In genomic region chr20:17959257-17959627, GRCh38 we compare ENCODE assay signal across 8 cellular contexts. TPM values are rescaled to one million over a fixed set of nuclear protein-coding genes. Genes with fewer than 3 reads are reported as not detected.
DNase-seq lines count a peak whose midpoint lies in the region; ATAC-seq and TF ChIP-seq lines count a peak whose summit lies in the region.

No MANE protein-coding gene starts in this region.

- H3K4me1 ChIP-seq in OCI-LY1 (ENCODE audit: insufficient read depth, low read length, severe bottlenecking) (peaks cover 84% of the 10 kb centered on the region), esophagus muscularis mucosa (peaks cover 63 to 92% (median 88%) of the 10 kb centered on the region in 4 donors)

- H3K36me3 ChIP-seq in OCI-LY1 (ENCODE audit: insufficient read depth, low read length) (peaks cover 97% of the 10 kb centered on the region), esophagus muscularis mucosa (peaks cover 0 to 21% (median 13%) of the 10 kb centered on the region in 4 donors)

- peak overlapping the region; percentile 95 for H3K4me3 Mint-ChIP-seq in stimulated activated effector memory CD8-positive, alpha-beta T cell treated with anti-CD3 and anti-CD28 coated beads, Interleukin-12 subunit alpha, Interleukin-12 subunit beta, amount 100 ng/mL, for 72 hours

- no peak for TF ChIP-seq POLR2A in esophagus muscularis mucosa (IDR thresholded peaks at IDR 0.05; ENCODE audit: low read depth)

- H3K27me3 ChIP-seq in OCI-LY1 (ENCODE audit: insufficient read depth, low read length) (no peaks in the 10 kb centered on the region), esophagus muscularis mucosa (no peaks in the 10 kb centered on the region)

- peak; percentile 33 to 48 for ATAC-seq in activated CD4-positive, CD25-positive, alpha-beta regulatory T cell treated with anti-CD3 and anti-CD28 coated beads, Interleukin-2, amount 50 U/mL, for 24 hours
- no peak for ATAC-seq in stimulated activated effector memory CD8-positive, alpha-beta T cell treated with anti-CD3 and anti-CD28 coated beads, Interleukin-12 subunit alpha, Interleukin-12 subunit beta, amount 100 ng/mL, for 72 hours
- no peak for ATAC-seq in GM18861 (IDR thresholded peaks at IDR 0.05; ENCODE audit: unreplicated experiment)
- no peak for ATAC-seq in GM18873 (IDR thresholded peaks at IDR 0.05; ENCODE audit: low FRiP score, unreplicated experiment)

- 86% methylated on average over 5 of the region's 5 CpGs for WGBS in esophagus muscularis mucosa

- H3K9me3 Mint-ChIP-seq in stimulated activated effector memory CD8-positive, alpha-beta T cell treated with anti-CD3 and anti-CD28 coated beads, Interleukin-12 subunit alpha, Interleukin-12 subunit beta, amount 100 ng/mL, for 72 hours = no peaks in the 10 kb centered on the region

- no peak overlapping the region for H2AFZ ChIP-seq in OCI-LY1 (ENCODE audit: low read length)

- H3K36me3 Mint-ChIP-seq in stimulated activated effector memory CD8-positive, alpha-beta T cell treated with anti-CD3 and anti-CD28 coated beads, Interleukin-12 subunit alpha, Interleukin-12 subunit beta, amount 100 ng/mL, for 72 hours = peaks cover 100% of the 10 kb centered on the region

- H3K27ac ChIP-seq in OCI-LY1 (ENCODE audit: low read depth, low read length, poor library complexity, severe bottlenecking) (no peak overlapping the region), esophagus muscularis mucosa (replicated peaks in 1 of 4) (peak overlapping the region; percentile 70 to 79 (median 76))

- no peak overlapping the region for H3K9ac ChIP-seq in OCI-LY1 (ENCODE audit: low read length)

- H3F3A ChIP-seq in OCI-LY1 (ENCODE audit: insufficient read depth, low read length) = no peaks in the 10 kb centered on the region

- H3K9me3 ChIP-seq in OCI-LY1 (ENCODE audit: low read length) = no peaks in the 10 kb centered on the region
- H3K9me3 ChIP-seq in esophagus muscularis mucosa = no peaks in the 10 kb centered on the region

- H3K79me2 ChIP-seq in OCI-LY1 (ENCODE audit: insufficient read depth, low read length) = peaks cover 99% of the 10 kb centered on the region

- H3K27ac Mint-ChIP-seq in stimulated activated effector memory CD8-positive, alpha-beta T cell treated with anti-CD3 and anti-CD28 coated beads, Interleukin-12 subunit alpha, Interleukin-12 subunit beta, amount 100 ng/mL, for 72 hours = peak overlapping the region; percentile 63

- TF ChIP-seq CTCF in OCI-LY1 (IDR thresholded peaks at IDR 0.05; ENCODE audit: low read length) = no peak
- TF ChIP-seq CTCF in esophagus muscularis mucosa (IDR thresholded peaks at IDR 0.05) = no peak

- H3K4me2 ChIP-seq in OCI-LY1 (ENCODE audit: low read length) = peak overlapping the region; percentile 26; the same call in 1 of the 2 replicates

- peaks cover 6% of the 10 kb centered on the region for H4K20me1 ChIP-seq in OCI-LY1 (ENCODE audit: insufficient read depth, low read length)

- H3K4me3 ChIP-seq in OCI-LY1 (ENCODE audit: low read depth, low read length, poor library complexity, severe bottlenecking) (no peak overlapping the region), esophagus muscularis mucosa (no peak overlapping the region)

- H3K9me2 ChIP-seq in OCI-LY1 (ENCODE audit: low read depth, low read length) = no peaks in the 10 kb centered on the region

- intact Hi-C loops in esophagus muscularis mucosa (cut with DNase I) = no loop called here

- peaks cover 81% of the 10 kb centered on the region for H3K4me1 Mint-ChIP-seq in stimulated activated effector memory CD8-positive, alpha-beta T cell treated with anti-CD3 and anti-CD28 coated beads, Interleukin-12 subunit alpha, Interleukin-12 subunit beta, amount 100 ng/mL, for 72 hours

- no peak for TF ChIP-seq EP300 in esophagus muscularis mucosa (IDR thresholded peaks at IDR 0.05)

- DNase-seq in activated CD4-positive, CD25-positive, alpha-beta regulatory T cell treated with anti-CD3 and anti-CD28 coated beads, Interleukin-2, amount 50 U/mL, for 72 hours = no peak
- DNase-seq in esophagus muscularis mucosa (ENCODE audit: extremely low spot score) = no peak
- no peak for DNase-seq in stimulated activated effector memory CD8-positive, alpha-beta T cell treated with anti-CD3 and anti-CD28 coated beads, Interleukin-12 subunit alpha, Interleukin-12 subunit beta, amount 100 ng/mL, for 72 hours (ENCODE audit: low spot score in 2 of 2)
- DNase-seq in GDM1 (lab: John Stamatoyannopoulos, UW) = no peak

RNA-seq across cellular contexts. Expression of gene SNX5, which starts 9.4 kb away (rescaled TPM):
- total RNA-seq in esophagus muscularis mucosa = 10 to 100 TPM; 58.3 to 67.3 (median 63.9) TPM

RNA-seq across cellular contexts. Expression of gene MGME1, which starts 9.6 kb away (rescaled TPM):
- 1 to 10 TPM; 5.2 to 6.5 (median 6.0) TPM for total RNA-seq in esophagus muscularis mucosa

Comparison
In these comparisons a context has a peak if more than half of its experiments do, and no peak if none do; other contexts are left out.
1. ATAC-seq: peak in activated CD4-positive, CD25-positive, alpha-beta regulatory T cell treated with anti-CD3 and anti-CD28 coated beads, Interleukin-2, amount 50 U/mL, for 24 hours (2 of 2); none in stimulated activated effector memory CD8-positive, alpha-beta T cell treated with anti-CD3 and anti-CD28 coated beads, Interleukin-12 subunit alpha, Interleukin-12 subunit beta, amount 100 ng/mL, for 72 hours (single experiment), GM18861 (single experiment) and GM18873 (single experiment).